16 cellular contexts compared by ENCODE assay signal in the genomic region with DNA sequence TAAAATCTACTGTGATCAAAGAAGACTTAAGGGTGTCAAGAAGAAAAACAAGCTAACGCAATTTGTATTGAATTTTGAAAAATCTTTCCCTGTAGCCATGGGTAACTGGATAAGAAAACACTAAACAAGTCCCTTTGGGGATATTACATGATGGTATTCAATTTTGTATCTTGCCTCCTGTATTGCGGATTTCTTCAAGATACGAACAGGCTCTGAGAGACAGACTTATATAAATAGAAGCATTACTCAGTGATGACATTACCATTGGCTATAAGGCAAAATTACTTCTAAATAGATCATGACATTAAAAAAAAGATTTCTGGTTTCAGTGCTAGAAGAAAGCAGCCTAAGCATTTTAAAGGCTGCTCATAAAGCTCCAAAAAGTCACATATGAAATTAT.
DNase-seq lines count a peak whose midpoint lies in the region; TF ChIP-seq lines count a peak whose summit lies in the region.
"Had no signal": no experiment of that assay in that cellular context is flagged by ENCODE, and none has a peak within 500 bp of the region (broad histone marks: within the 10 kb centered on the region; RNA-seq: fewer than 3 reads in every experiment).

No MANE protein-coding gene starts in this region.

- DNase-seq in AG20443 (ENCODE audit: low spot score): peak; percentile 27
- peak; percentile 60 for DNase-seq in astrocyte of the spinal cord (ENCODE audit: low read depth, low spot score)
- DNase-seq in fibroblast of the aortic adventitia (ENCODE audit: low read depth): peak; percentile 87
- DNase-seq in trophoblast cell: peak in 1 of 2 donors; percentile 11
- no peak for DNase-seq in uterus
- no peak for DNase-seq in dorsolateral prefrontal cortex
- no peak for DNase-seq in COLO668 (lab: John Stamatoyannopoulos, UW; ENCODE audit: unreplicated experiment)
- no peak for DNase-seq in stimulated activated CD4-positive, alpha-beta T cell treated with anti-CD3 and anti-CD28 coated beads, Interleukin-4, amount 100 ng/mL, for 4 hours
- DNase-seq: activated CD4-positive, alpha-beta T cell treated with anti-CD3 and anti-CD28 coated beads for 36 hours; CD8-positive, alpha-beta memory T cell; DMS79; GOT3; NCI-H1436; nucleus accumbens; stimulated activated CD4-positive, alpha-beta T cell treated with anti-CD3 and anti-CD28 coated beads, Interleukin-15, amount 100 ng/mL, for 24 hours had no signal

- no peak overlapping the region for H3K4me3 ChIP-seq in astrocyte of the spinal cord (ENCODE audit: low read depth, low read length)
- H3K4me3 ChIP-seq in fibroblast of the aortic adventitia (ENCODE audit: low read depth, low read length): no peak overlapping the region
- no peak overlapping the region for H3K4me3 ChIP-seq in trophoblast cell (ENCODE audit: low read depth, low read length)
- H3K4me3 ChIP-seq in uterus: no peak overlapping the region
- H3K4me3 ChIP-seq in dorsolateral prefrontal cortex: no peak overlapping the region
- H3K4me3 ChIP-seq: breast epithelium had no signal

- no peaks in the 10 kb centered on the region for H3K9me3 ChIP-seq in trophoblast cell (ENCODE audit: insufficient read depth, low read depth, low read length)
- H3K9me3 ChIP-seq in uterus: no peaks in the 10 kb centered on the region
- H3K9me3 ChIP-seq: breast epithelium had no signal

- no peak overlapping the region for H2AFZ ChIP-seq in trophoblast cell (ENCODE audit: insufficient read depth, low read length, poor library complexity)

- H3K27ac ChIP-seq in trophoblast cell (ENCODE audit: low read depth, low read length): peak overlapping the region; percentile 64
- no peak overlapping the region for H3K27ac ChIP-seq in uterus
- H3K27ac ChIP-seq in dorsolateral prefrontal cortex: no peak overlapping the region
- H3K27ac ChIP-seq: breast epithelium had no signal

- TF ChIP-seq CTCF in astrocyte of the spinal cord (IDR thresholded peaks at IDR 0.05; ENCODE audit: low read depth, low read length) (no peak), fibroblast of the aortic adventitia (IDR thresholded peaks at IDR 0.05; ENCODE audit: insufficient read depth, low read length) (no peak), uterus (IDR thresholded peaks at IDR 0.05) (no peak), dorsolateral prefrontal cortex (IDR thresholded peaks at IDR 0.05 in 54 of 56, conservative IDR thresholded peaks at IDR 0.05 in 2 of 56; ENCODE audit: low read depth in 1 of 56, partially characterized antibody in 56 of 56) (no peak)

- no peak overlapping the region for H4K8ac ChIP-seq in trophoblast cell (ENCODE audit: low read depth, low read length)

- no peak for TF ChIP-seq POLR2A in uterus (IDR thresholded peaks at IDR 0.05)

- no peak overlapping the region for H2BK12ac ChIP-seq in trophoblast cell (ENCODE audit: low read length)

- H2BK5ac ChIP-seq in trophoblast cell (ENCODE audit: low read depth, low read length, poor library complexity): peak overlapping the region; percentile 68

- H3K4me2 ChIP-seq in trophoblast cell (ENCODE audit: low read length): no peak overlapping the region

- H3K4ac ChIP-seq in trophoblast cell (ENCODE audit: low read depth, low read length): no peak overlapping the region

- H3K4me1 ChIP-seq in trophoblast cell (ENCODE audit: control insufficient read depth in 1 of 2, insufficient read depth in 2 of 2, low read length in 2 of 2) (peaks cover 12 to 17% of the 10 kb centered on the region in 2 experiments), uterus (no peaks in the 10 kb centered on the region)
- H3K4me1 ChIP-seq: breast epithelium had no signal

- no peak overlapping the region for H3K14ac ChIP-seq in trophoblast cell (ENCODE audit: low read length)

- H3K79me1 ChIP-seq in trophoblast cell (ENCODE audit: low read length): peaks cover 44% of the 10 kb centered on the region

- intact Hi-C loops in uterus (cut with DNase I; ENCODE audit: low total_unique reads) (no loop called here), dorsolateral prefrontal cortex (cut with DNase I) (no loop called here)

- H3K23ac ChIP-seq in trophoblast cell (ENCODE audit: low read length): no peak overlapping the region

- no peaks in the 10 kb centered on the region for H3K36me3 ChIP-seq in trophoblast cell (ENCODE audit: control insufficient read depth in 1 of 2, insufficient read depth in 2 of 2, low read length in 2 of 2)
- no peaks in the 10 kb centered on the region for H3K36me3 ChIP-seq in uterus
- H3K36me3 ChIP-seq: breast epithelium had no signal

- H4K12ac ChIP-seq in trophoblast cell (ENCODE audit: low read depth, low read length): no peak overlapping the region

- in situ Hi-C loops in astrocyte of the spinal cord (cut with HindIII; ENCODE audit: low sequenced_read_pairs): no loop called here

- peaks cover 6% of the 10 kb centered on the region for H3K79me2 ChIP-seq in trophoblast cell (ENCODE audit: control insufficient read depth, insufficient read depth, low read length, poor library complexity)

- WGBS in trophoblast cell (ENCODE audit: extremely low coverage, insufficient coverage, insufficient read length): no CpG with 5 or more reads among the region's 3 CpGs

- no peak overlapping the region for H3K18ac ChIP-seq in trophoblast cell (ENCODE audit: low read length)

- no peak overlapping the region for H2AK5ac ChIP-seq in trophoblast cell (ENCODE audit: low read length)

- H3K27me3 ChIP-seq in trophoblast cell (ENCODE audit: insufficient read depth, low read length) (no peaks in the 10 kb centered on the region), uterus (no peaks in the 10 kb centered on the region), dorsolateral prefrontal cortex (no peaks in the 10 kb centered on the region)
- H3K27me3 ChIP-seq: breast epithelium had no signal

- no peak overlapping the region for H3K9ac ChIP-seq in trophoblast cell (ENCODE audit: low read length)

- no peak overlapping the region for H4K91ac ChIP-seq in trophoblast cell (ENCODE audit: low read depth, low read length)

- H2BK120ac ChIP-seq in trophoblast cell (ENCODE audit: insufficient read depth, low read length, poor library complexity): no peak overlapping the region

Comparison
In these comparisons a context has a peak if more than half of its experiments do, and no peak if none do; other contexts are left out.
1. DNase-seq: peak in AG20443 (single experiment), astrocyte of the spinal cord (single experiment) and fibroblast of the aortic adventitia (single experiment); none in uterus (0 of 2), dorsolateral prefrontal cortex (0 of 10), COLO668 (single experiment) and stimulated activated CD4-positive, alpha-beta T cell treated with anti-CD3 and anti-CD28 coated beads, Interleukin-4, amount 100 ng/mL, for 4 hours (0 of 2).